ENCODE assay signal across 16 cellular contexts in the genomic region with DNA sequence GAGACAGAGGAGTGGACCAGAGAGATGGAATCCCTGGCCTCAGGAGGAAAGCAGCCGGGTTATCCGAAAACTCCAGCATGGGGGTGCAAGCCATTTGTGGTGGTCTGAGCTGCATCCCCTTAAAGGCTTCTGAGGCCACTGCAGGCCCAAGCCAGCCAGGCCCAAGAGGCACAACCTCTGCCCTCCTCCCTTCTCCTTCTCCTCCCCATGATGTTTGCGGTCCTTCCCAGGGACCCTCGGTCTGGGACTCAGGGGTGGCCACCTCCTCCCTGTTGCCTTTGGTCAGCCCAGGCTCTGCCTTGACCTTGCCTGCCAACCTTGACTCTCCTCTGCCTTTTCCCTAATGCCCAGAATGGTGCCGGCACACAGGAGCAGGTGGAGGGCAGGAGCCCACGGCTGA.
"Had no signal": no experiment of that assay in that cellular context is flagged by ENCODE, and none has a peak within 500 bp of the region (broad histone marks: within the 10 kb centered on the region; RNA-seq: fewer than 3 reads in every experiment).

No MANE protein-coding gene starts in this region.

- H3K4me1 Mint-ChIP-seq: activated naive CD8-positive, alpha-beta T cell treated with anti-CD3 and anti-CD28 coated beads, Interleukin-2, amount 10 ng/mL, durations not matched to agents 7 days and 5 days had no signal

- H3K36me3 ChIP-seq: ovary, upper lobe of right lung had no signal

- ATAC-seq: activated CD8-positive, alpha-beta T cell treated with anti-CD3 and anti-CD28 coated beads for 36 hours; activated T-cell treated with anti-CD3 and anti-CD28 coated beads, Interleukin-2, amount 50 U/mL, for 72 hours; esophagus mucosa; stimulated activated naive B cell treated with anti-CD40 and anti-IgM and Interleukin-4, amounts not matched to agents 10 μg/mL and 1 μg/mL and 100 μg/mL, for 72 hours; T-helper 17 cell; upper lobe of right lung had no signal

- DNase-seq: activated CD4-positive, alpha-beta T cell treated with anti-CD3 and anti-CD28 coated beads for 4 hours; activated CD8-positive, alpha-beta T cell treated with anti-CD3 and anti-CD28 coated beads for 36 hours; activated gamma-delta T cell treated with Interleukin-2 at 50 U/mL for 16 hours; activated naive CD8-positive, alpha-beta T cell treated with anti-CD3 and anti-CD28 coated beads, Interleukin-2, amount 10 ng/mL, durations not matched to agents 7 days and 5 days; activated T-cell treated with anti-CD3 and anti-CD28 coated beads, Interleukin-2, amount 50 U/mL, for 72 hours; nephron progenitor cell; ovary; retina; SJCRH30; stimulated activated CD4-positive, alpha-beta T cell treated with anti-CD3 and anti-CD28 coated beads, Interleukin-2, amount 100 ng/mL, for 48 hours; stimulated activated naive B cell treated with anti-CD40 and anti-IgM and Interleukin-4, amounts not matched to agents 10 μg/mL and 1 μg/mL and 100 μg/mL, for 72 hours; substantia nigra; T-helper 17 cell; upper lobe of right lung; WERI-Rb-1 had no signal

- H3K9me3 ChIP-seq: ovary, SJCRH30, upper lobe of right lung had no signal

- H3K27me3 ChIP-seq: ovary, SJCRH30, upper lobe of right lung had no signal

- H3K27ac ChIP-seq: ovary, SJCRH30, upper lobe of right lung, WERI-Rb-1 had no signal

- H3K9me3 Mint-ChIP-seq: activated CD8-positive, alpha-beta T cell treated with anti-CD3 and anti-CD28 coated beads for 36 hours; activated naive CD8-positive, alpha-beta T cell treated with anti-CD3 and anti-CD28 coated beads, Interleukin-2, amount 10 ng/mL, durations not matched to agents 7 days and 5 days; activated T-cell treated with anti-CD3 and anti-CD28 coated beads, Interleukin-2, amount 50 U/mL, for 72 hours; nephron progenitor cell; stimulated activated naive B cell treated with anti-CD40 and anti-IgM and Interleukin-4, amounts not matched to agents 10 μg/mL and 1 μg/mL and 100 μg/mL, for 72 hours had no signal

- H3K4me3 Mint-ChIP-seq: activated CD8-positive, alpha-beta T cell treated with anti-CD3 and anti-CD28 coated beads for 36 hours; activated naive CD8-positive, alpha-beta T cell treated with anti-CD3 and anti-CD28 coated beads, Interleukin-2, amount 10 ng/mL, durations not matched to agents 7 days and 5 days; activated T-cell treated with anti-CD3 and anti-CD28 coated beads, Interleukin-2, amount 50 U/mL, for 72 hours; nephron progenitor cell; stimulated activated naive B cell treated with anti-CD40 and anti-IgM and Interleukin-4, amounts not matched to agents 10 μg/mL and 1 μg/mL and 100 μg/mL, for 72 hours; T-helper 17 cell had no signal

- H3K4me3 ChIP-seq: ovary, SJCRH30, upper lobe of right lung had no signal

- H3K36me3 Mint-ChIP-seq: activated naive CD8-positive, alpha-beta T cell treated with anti-CD3 and anti-CD28 coated beads, Interleukin-2, amount 10 ng/mL, durations not matched to agents 7 days and 5 days had no signal

- H3K27ac Mint-ChIP-seq: activated CD8-positive, alpha-beta T cell treated with anti-CD3 and anti-CD28 coated beads for 36 hours; activated naive CD8-positive, alpha-beta T cell treated with anti-CD3 and anti-CD28 coated beads, Interleukin-2, amount 10 ng/mL, durations not matched to agents 7 days and 5 days; activated T-cell treated with anti-CD3 and anti-CD28 coated beads, Interleukin-2, amount 50 U/mL, for 72 hours; nephron progenitor cell; stimulated activated naive B cell treated with anti-CD40 and anti-IgM and Interleukin-4, amounts not matched to agents 10 μg/mL and 1 μg/mL and 100 μg/mL, for 72 hours; T-helper 17 cell had no signal
